ENCODE assay signal across 18 cellular contexts in genomic region chr3:18440053-18440768, GRCh38. TPM values are rescaled to one million over a fixed set of nuclear protein-coding genes. Genes with fewer than 3 reads are reported as not detected.
DNase-seq lines count a peak whose midpoint lies in the region; ATAC-seq and TF ChIP-seq lines count a peak whose summit lies in the region.
"Had no signal": no experiment of that assay in that cellular context is flagged by ENCODE, and none has a peak within 500 bp of the region (broad histone marks: within the 10 kb centered on the region; RNA-seq: fewer than 3 reads in every experiment).

No MANE protein-coding gene starts in this region.

- H3K4me1 ChIP-seq in DOHH2 (ENCODE audit: control insufficient read depth, low read length) = peaks cover 40% of the 10 kb centered on the region
- peaks cover 17% of the 10 kb centered on the region for H3K4me1 ChIP-seq in PC-9 (replicated peaks; ENCODE audit: insufficient read depth)
- peaks cover 25% of the 10 kb centered on the region for H3K4me1 ChIP-seq in endocrine pancreas (ENCODE audit: control insufficient read depth, insufficient read depth, low read length)
- H3K4me1 ChIP-seq: prostate gland had no signal

- H3K4me2 ChIP-seq in DOHH2 (ENCODE audit: low read length) (peak overlapping the region; percentile 38), PC-9 (peak overlapping the region; percentile 18; the same call in 1 of the 2 replicates)

- TF ChIP-seq CTCF in AG10803 (conservative IDR thresholded peaks at IDR 0.05; ENCODE audit: low read length) (no peak), DOHH2 (IDR thresholded peaks at IDR 0.05; ENCODE audit: low read depth, low read length, poor library complexity, severe bottlenecking) (no peak), PC-9 (conservative IDR thresholded peaks at IDR 0.05) (no peak), brain microvascular endothelial cell (IDR thresholded peaks at IDR 0.05; ENCODE audit: low read depth, low read length, missing control alignments) (no peak)

- CTCF ChIA-PET in PC-9 (lab: Charles Lee) = no interaction called here

- H3K9me3 ChIP-seq in DOHH2 (ENCODE audit: control insufficient read depth, insufficient read depth, low read length) = no peaks in the 10 kb centered on the region
- H3K9me3 ChIP-seq in PC-9 (ENCODE audit: insufficient read depth, low read depth) = no peaks in the 10 kb centered on the region
- no peaks in the 10 kb centered on the region for H3K9me3 ChIP-seq in endocrine pancreas (ENCODE audit: control insufficient read depth, low read length)
- H3K9me3 ChIP-seq: prostate gland, thyroid gland had no signal

- peak; percentile 37 for DNase-seq in AG10803 (ENCODE audit: low read depth)
- DNase-seq in PC-9 = no peak
- no peak for DNase-seq in NCI-H1105 (lab: John Stamatoyannopoulos, UW)
- no peak for DNase-seq in brain microvascular endothelial cell
- DNase-seq in NCI-H345 treated with DMSO at 0.1 percent for 48 hours (lab: John Stamatoyannopoulos, UW; ENCODE audit: unreplicated experiment) = no peak
- DNase-seq: aorta; Calu3; mesendoderm; NCI-H1417 treated with DMSO at 0.1 percent for 48 hours; stimulated activated CD4-positive, alpha-beta T cell treated with anti-CD3 and anti-CD28 coated beads, Interleukin-4, amount 100 ng/mL, for 4 hours; thyroid gland had no signal

- H3K27me3 ChIP-seq in DOHH2 (ENCODE audit: control insufficient read depth, low read length) (peaks cover 63% of the 10 kb centered on the region), PC-9 (ENCODE audit: insufficient read depth, low read depth) (no peaks in the 10 kb centered on the region), endocrine pancreas (ENCODE audit: control insufficient read depth, insufficient read depth, low read length) (no peaks in the 10 kb centered on the region), brain microvascular endothelial cell (replicated peaks) (peaks cover 12% of the 10 kb centered on the region)
- H3K27me3 ChIP-seq: thyroid gland had no signal

- no peak overlapping the region for H3K27ac ChIP-seq in DOHH2 (ENCODE audit: low read depth, low read length)
- H3K27ac ChIP-seq in PC-9 = no peak overlapping the region
- H3K27ac ChIP-seq in brain microvascular endothelial cell = no peak overlapping the region
- H3K27ac ChIP-seq: epithelial cell of prostate, prostate gland, thyroid gland had no signal

- H3K4me3 ChIP-seq in AG10803 (ENCODE audit: low read length) = no peak overlapping the region
- peak overlapping the region; percentile 5; the same call in 1 of the 2 replicates for H3K4me3 ChIP-seq in DOHH2 (ENCODE audit: low read length)
- no peak overlapping the region for H3K4me3 ChIP-seq in PC-9
- H3K4me3 ChIP-seq in endocrine pancreas (ENCODE audit: control insufficient read depth, insufficient read depth, low read length) = peak overlapping the region; percentile 47
- no peak overlapping the region for H3K4me3 ChIP-seq in brain microvascular endothelial cell (ENCODE audit: low read depth, low read length)
- H3K4me3 ChIP-seq: prostate gland, thyroid gland had no signal

- 0 out of 2 replicates have a peak, but pooled peaks cover 3% of the 10 kb centered on the region for H4K20me1 ChIP-seq in DOHH2 (ENCODE audit: control insufficient read depth, insufficient read depth, low read depth, low read length)
- no peaks in the 10 kb centered on the region for H4K20me1 ChIP-seq in PC-9 (ENCODE audit: insufficient read depth)

- no peak for ATAC-seq in HG03095 (IDR thresholded peaks at IDR 0.05; ENCODE audit: unreplicated experiment)
- ATAC-seq: activated CD4-positive, CD25-positive, alpha-beta regulatory T cell treated with anti-CD3 and anti-CD28 coated beads, Interleukin-2, amount 50 U/mL, for 24 hours; Right ventricle myocardium inferior had no signal

- intact Hi-C loops in PC-9 (cut with micrococcal nuclease; ENCODE audit: unreplicated experiment) = no loop called here

- in situ Hi-C loops in brain microvascular endothelial cell (cut with HindIII; ENCODE audit: low pct_ligation_motif_present, low sequenced_read_pairs) = no loop called here

- POLR2A ChIA-PET in PC-9 (lab: Charles Lee; ENCODE audit: unreplicated experiment) = no interaction called here

- no peaks in the 10 kb centered on the region for H3K9me2 ChIP-seq in DOHH2 (replicated peaks; ENCODE audit: control insufficient read depth, low read length)
- no peaks in the 10 kb centered on the region for H3K9me2 ChIP-seq in PC-9 (ENCODE audit: insufficient read depth)

- H3K36me3 ChIP-seq in DOHH2 (ENCODE audit: control insufficient read depth, low read length) (no peaks in the 10 kb centered on the region), PC-9 (ENCODE audit: low read depth) (no peaks in the 10 kb centered on the region), endocrine pancreas (ENCODE audit: control insufficient read depth, insufficient read depth, low read length) (no peaks in the 10 kb centered on the region), brain microvascular endothelial cell (replicated peaks) (no peaks in the 10 kb centered on the region)
- H3K36me3 ChIP-seq: prostate gland, thyroid gland had no signal

- 0 out of 2 replicates have a peak overlapping the region, but pooled peaks have one; percentile 23 for H2AFZ ChIP-seq in PC-9

- H3F3A ChIP-seq in DOHH2 (ENCODE audit: control insufficient read depth, insufficient read depth) (peaks cover 5% of the 10 kb centered on the region; the same call in 1 of the 2 replicates), PC-9 (ENCODE audit: insufficient read depth, low read depth) (no peaks in the 10 kb centered on the region)

- no peak overlapping the region for H3K9ac ChIP-seq in endocrine pancreas (ENCODE audit: control insufficient read depth, insufficient read depth, low read length)

- H3K79me2 ChIP-seq in DOHH2 (ENCODE audit: control insufficient read depth, low read length) (no peaks in the 10 kb centered on the region), PC-9 (ENCODE audit: low read depth) (no peaks in the 10 kb centered on the region)

- no TSS peak for BruUV-seq in PC-9 (replicated peaks; lab: Mats Ljungman, UMichigan)

RNA-seq across cellular contexts. Expression of gene SATB1, which starts 15.1 kb away (rescaled TPM):
- 25.4 and 28.7 TPM in 2 replicates for total RNA-seq in PC-9 (2021)

Comparison
In these comparisons a context has a peak if more than half of its experiments do, and no peak if none do; other contexts are left out.
1. H3K4me3 ChIP-seq: peak in DOHH2 (single experiment) and endocrine pancreas (single experiment); none in AG10803 (single experiment), PC-9 (single experiment) and brain microvascular endothelial cell (single experiment).